ENCODE assay signal across 17 cellular contexts in genomic region chr12:114213055-114213561, GRCh38.
DNase-seq lines count a peak whose midpoint lies in the region; ATAC-seq and TF ChIP-seq lines count a peak whose summit lies in the region.
"Had no signal": no experiment of that assay in that cellular context is flagged by ENCODE, and none has a peak within 500 bp of the region (broad histone marks: within the 10 kb centered on the region; RNA-seq: fewer than 3 reads in every experiment).

No MANE protein-coding gene starts in this region.

- no peaks in the 10 kb centered on the region for H3K36me3 ChIP-seq in GM23338 (ENCODE audit: insufficient read depth)
- no peaks in the 10 kb centered on the region for H3K36me3 ChIP-seq in thyroid gland
- H3K36me3 ChIP-seq: brain microvascular endothelial cell had no signal

- no peaks in the 10 kb centered on the region for H3K9me3 Mint-ChIP-seq in GM23338
- H3K9me3 Mint-ChIP-seq: T-helper 2 cell treated with Interferon-gamma antibody and Interleukin-4, amounts not matched to agents 5 μg/mL and 100 μg/mL, for 36 hours had no signal

- H3K4me3 Mint-ChIP-seq in GM23338: no peak overlapping the region
- H3K4me3 Mint-ChIP-seq: CD4-positive, CD25-positive, alpha-beta regulatory T cell; natural killer cell treated with Interleukin-12 subunit alpha and Interleukin-12 subunit beta and Interleukin-15 and Interleukin-18, amount 100 ng/mL, for 72 hours; T-helper 2 cell treated with Interferon-gamma antibody and Interleukin-4, amounts not matched to agents 5 μg/mL and 100 μg/mL, for 36 hours had no signal

- H3K27me3 ChIP-seq in GM23338 (ENCODE audit: insufficient read depth) (no peaks in the 10 kb centered on the region), thyroid gland (no peaks in the 10 kb centered on the region)
- H3K27me3 ChIP-seq: brain microvascular endothelial cell had no signal

- no peak for DNase-seq in GM23338 (ENCODE audit: low spot score)
- peak; percentile 28 for DNase-seq in NCI-H774 (lab: John Stamatoyannopoulos, UW)
- peak; percentile 1 to 34 for DNase-seq in erythroblast (lab: John Stamatoyannopoulos, UW)
- DNase-seq in myocyte (ENCODE audit: low read depth): peak; percentile 9
- no peak for DNase-seq in T-helper 1 cell
- DNase-seq in thyroid gland: no peak
- no peak for DNase-seq in posterior vena cava (ENCODE audit: low spot score)
- DNase-seq: activated naive CD4-positive, alpha-beta T cell; brain microvascular endothelial cell; CD4-positive, CD25-positive, alpha-beta regulatory T cell; GDM1; GOT3; kidney glomerular epithelial cell; NCI-H2171 had no signal

- H3K4me3 ChIP-seq in GM23338 (no peak overlapping the region), thyroid gland (replicated peaks in 1 of 3) (no peak overlapping the region)

- no peaks in the 10 kb centered on the region for H3K9me3 ChIP-seq in thyroid gland

- peaks cover 3% of the 10 kb centered on the region for H3K27me3 Mint-ChIP-seq in GM23338 (ENCODE audit: insufficient read depth, low read depth, poor library complexity)

- no peak overlapping the region for H3K27ac Mint-ChIP-seq in GM23338
- H3K27ac Mint-ChIP-seq: CD4-positive, CD25-positive, alpha-beta regulatory T cell; natural killer cell treated with Interleukin-12 subunit alpha and Interleukin-12 subunit beta and Interleukin-15 and Interleukin-18, amount 100 ng/mL, for 72 hours; T-helper 2 cell treated with Interferon-gamma antibody and Interleukin-4, amounts not matched to agents 5 μg/mL and 100 μg/mL, for 36 hours had no signal

- no peaks in the 10 kb centered on the region for H3K79me2 ChIP-seq in GM23338 (replicated peaks; ENCODE audit: insufficient read depth)

- peaks cover 5% of the 10 kb centered on the region for H3K4me1 ChIP-seq in GM23338 (ENCODE audit: insufficient read depth)
- H3K4me1 ChIP-seq in thyroid gland: no peaks in the 10 kb centered on the region

- WGBS in thyroid gland, 2 donors: 21 to 34% methylated on average over 2 of the region's 2 CpGs

- H3K9me2 ChIP-seq in GM23338 (ENCODE audit: insufficient read depth): no peaks in the 10 kb centered on the region

- H4K20me1 ChIP-seq in GM23338 (replicated peaks; ENCODE audit: insufficient read depth): no peaks in the 10 kb centered on the region

- H2AFZ ChIP-seq in GM23338: no peak overlapping the region

- ATAC-seq in GM23338: peak; percentile 66
- no peak for ATAC-seq in GM19467 (IDR thresholded peaks at IDR 0.05; ENCODE audit: unreplicated experiment)

- H3K36me3 Mint-ChIP-seq in GM23338 (ENCODE audit: low read depth): no peaks in the 10 kb centered on the region
- H3K36me3 Mint-ChIP-seq: CD4-positive, CD25-positive, alpha-beta regulatory T cell; natural killer cell treated with Interleukin-12 subunit alpha and Interleukin-12 subunit beta and Interleukin-15 and Interleukin-18, amount 100 ng/mL, for 72 hours had no signal

- no peak for TF ChIP-seq POLR2A in erythroblast (IDR thresholded peaks at IDR 0.05; ENCODE audit: low read length)
- no peak for TF ChIP-seq POLR2A in thyroid gland (IDR thresholded peaks at IDR 0.05)

- peaks cover 4% of the 10 kb centered on the region for H3K4me1 Mint-ChIP-seq in GM23338
- H3K4me1 Mint-ChIP-seq: CD4-positive, CD25-positive, alpha-beta regulatory T cell had no signal

- H3K4me2 ChIP-seq in GM23338: no peak overlapping the region

- no peaks in the 10 kb centered on the region for H3F3A ChIP-seq in GM23338 (replicated peaks; ENCODE audit: low read depth)

- no peak overlapping the region for H3K27ac ChIP-seq in GM23338 (ENCODE audit: low read depth)
- no peak overlapping the region for H3K27ac ChIP-seq in thyroid gland
- H3K27ac ChIP-seq: brain microvascular endothelial cell had no signal

- intact Hi-C loops in thyroid gland (cut with DNase I) (no loop called here), posterior vena cava (cut with DNase I) (no loop called here)

- peak; percentile 21 to 52; a peak in 2 of 4 replicates for TF ChIP-seq CTCF in GM23338 (conservative IDR thresholded peaks at IDR 0.05; ENCODE audit: low read depth in 2 of 2)
- no peak for TF ChIP-seq CTCF in thyroid gland (IDR thresholded peaks at IDR 0.05)

TF ChIP-seq in GM23338, 12 proteins besides CTCF, POLR2A, EP300 and RAD21:
- TF ChIP-seq ZNF114 (CRISPR knock-in tag; IDR thresholded peaks at IDR 0.05): no peak
- no peak for TF ChIP-seq ETS1 (IDR thresholded peaks at IDR 0.05)
- TF ChIP-seq POLR2AphosphoS5 (IDR thresholded peaks at IDR 0.05; ENCODE audit: low read depth): no peak
- no peak for TF ChIP-seq EZH2phosphoT487 (IDR thresholded peaks at IDR 0.05; ENCODE audit: unreplicated experiment)
- no peak for TF ChIP-seq STAT1 (IDR thresholded peaks at IDR 0.05; ENCODE audit: unreplicated experiment)
- TF ChIP-seq ZNF331 (CRISPR knock-in tag; IDR thresholded peaks at IDR 0.05; ENCODE audit: low read depth): no peak
- TF ChIP-seq CREB1 (CRISPR knock-in tag; IDR thresholded peaks at IDR 0.05; ENCODE audit: low read depth): no peak
- no peak for TF ChIP-seq REST (IDR thresholded peaks at IDR 0.05; ENCODE audit: unreplicated experiment)

Comparison
In these comparisons a context has a peak if more than half of its experiments do, and no peak if none do; other contexts are left out.
1. DNase-seq: peak in NCI-H774 (single experiment), erythroblast (2 of 2) and myocyte (single experiment); none in GM23338 (single experiment), T-helper 1 cell (0 of 5), thyroid gland (0 of 2) and posterior vena cava (single experiment).
2. CTCF ChIP-seq: peak in GM23338 (2 of 2); none in thyroid gland (0 of 6).